ENCODE assay signal across 8 cellular contexts in the genomic region with DNA sequence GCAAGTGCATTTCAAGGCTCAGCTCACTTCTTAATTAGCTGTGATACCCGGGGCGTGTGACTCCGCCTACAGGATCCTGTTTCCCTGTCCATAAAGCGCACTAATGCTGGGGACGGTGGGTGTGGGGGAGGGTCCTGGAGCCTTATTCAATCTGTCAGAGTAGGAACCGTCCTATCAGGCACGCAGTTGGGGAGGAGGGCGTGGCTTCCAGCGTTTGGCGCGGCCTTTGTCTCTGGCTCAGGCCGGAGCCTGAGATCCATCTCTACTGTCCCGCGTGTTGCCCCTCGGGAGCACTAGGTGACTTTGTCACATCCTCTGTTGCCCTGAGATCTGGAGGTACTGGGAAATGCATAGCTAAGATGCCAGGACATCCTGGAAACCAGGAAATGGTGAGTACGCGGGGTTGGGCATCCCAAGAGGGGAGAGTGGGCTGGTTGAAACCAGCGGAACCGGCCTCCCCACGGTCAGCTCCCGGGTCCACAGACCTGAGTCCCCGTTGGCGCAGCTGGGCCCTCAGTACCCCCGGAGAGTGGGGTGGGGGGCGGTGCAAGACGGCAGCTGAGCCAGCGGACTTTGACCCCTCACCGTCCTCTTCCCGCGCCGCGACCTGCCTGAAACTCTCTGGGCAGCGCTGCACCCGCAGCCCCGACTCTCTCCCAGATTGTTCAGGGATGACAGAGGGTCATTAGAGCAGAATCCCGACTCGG.
DNase-seq lines count a peak whose midpoint lies in the region; ATAC-seq and TF ChIP-seq lines count a peak whose summit lies in the region.

No MANE protein-coding gene starts in this region.

- POLR2A ChIA-PET in CD4-positive, alpha-beta memory T cell (lab: Charles Lee; ENCODE audit: partially characterized antibody): no interaction called here

- H3K9me3 ChIP-seq in CD4-positive, alpha-beta memory T cell (ENCODE audit: control insufficient read depth in 1 of 2, low read length in 2 of 2): peaks cover 0 to under 1% of the 10 kb centered on the region in 2 donors
- no peaks in the 10 kb centered on the region for H3K9me3 ChIP-seq in hepatocyte (ENCODE audit: low read depth)

- no peak overlapping the region for H3K27ac ChIP-seq in CD4-positive, alpha-beta memory T cell (ENCODE audit: low read depth, low read length)
- H3K27ac ChIP-seq in hepatocyte: no peak overlapping the region

- H2AFZ ChIP-seq in hepatocyte: peak overlapping the region; percentile 89

- WGBS in hepatocyte (ENCODE audit: low lambda C conversion rate, missing lambda C conversion rate): 3% methylated on average over 31 of the region's 37 CpGs

- H3K9me2 ChIP-seq in hepatocyte (replicated peaks; ENCODE audit: insufficient read depth): no peaks in the 10 kb centered on the region

- peak overlapping the region in 1 of 2 donors; percentile 8 for H3K4me3 ChIP-seq in CD4-positive, alpha-beta memory T cell (ENCODE audit: low read length in 2 of 2)
- peak overlapping the region; percentile 40 for H3K4me3 ChIP-seq in hepatocyte
- peak overlapping the region; percentile 56 for H3K4me3 ChIP-seq in skeletal muscle cell (ENCODE audit: low read depth, low read length)

- H3K9me3 Mint-ChIP-seq in CD4-positive, alpha-beta memory T cell: peaks cover 0 to 17% (median 9%) of the 10 kb centered on the region in 8 donors
- H3K9me3 Mint-ChIP-seq in activated naive CD4-positive, alpha-beta T cell treated with anti-CD3 and anti-CD28 coated beads for 36 hours: no peaks in the 10 kb centered on the region

- peaks cover 12% of the 10 kb centered on the region for H3K4me1 ChIP-seq in CD4-positive, alpha-beta memory T cell (ENCODE audit: insufficient read depth, low read length)
- no peaks in the 10 kb centered on the region for H3K4me1 ChIP-seq in hepatocyte (ENCODE audit: insufficient read depth)

- peaks cover 4 to 16% (median 10%) of the 10 kb centered on the region in 4 donors for H3K4me1 Mint-ChIP-seq in CD4-positive, alpha-beta memory T cell
- H3K4me1 Mint-ChIP-seq in activated naive CD4-positive, alpha-beta T cell treated with anti-CD3 and anti-CD28 coated beads for 36 hours (ENCODE audit: low read depth): peaks cover 6% of the 10 kb centered on the region

- H3K4me2 ChIP-seq in hepatocyte: peak overlapping the region; percentile 97

- peaks cover 26 to 27% of the 10 kb centered on the region in 2 donors for H3K27me3 Mint-ChIP-seq in CD4-positive, alpha-beta memory T cell
- peaks cover 45% of the 10 kb centered on the region for H3K27me3 Mint-ChIP-seq in activated naive CD4-positive, alpha-beta T cell treated with anti-CD3 and anti-CD28 coated beads for 36 hours (ENCODE audit: low read depth)

- intact Hi-C loops in CD4-positive, alpha-beta memory T cell (cut with micrococcal nuclease): no loop called here
- intact Hi-C loops in activated naive CD4-positive, alpha-beta T cell treated with anti-CD3 and anti-CD28 coated beads for 36 hours (cut with micrococcal nuclease): no loop called here

- DNase-seq in CD4-positive, alpha-beta memory T cell: no peak
- DNase-seq in NCI-H524 treated with DMSO at 0.1 percent for 48 hours (lab: John Stamatoyannopoulos, UW) (peak; percentile 66), hepatocyte (ENCODE audit: low spot score) (peak; percentile 90), skeletal muscle cell (ENCODE audit: low read depth) (no peak), NCI-H226 (no peak)
- DNase-seq in activated naive CD4-positive, alpha-beta T cell treated with anti-CD3 and anti-CD28 coated beads for 36 hours: peak; percentile 64

- H3K36me3 Mint-ChIP-seq in CD4-positive, alpha-beta memory T cell: no peaks in the 10 kb centered on the region
- no peaks in the 10 kb centered on the region for H3K36me3 Mint-ChIP-seq in activated naive CD4-positive, alpha-beta T cell treated with anti-CD3 and anti-CD28 coated beads for 36 hours (ENCODE audit: low read depth)

- TF ChIP-seq POLR2A in GM19099 (IDR thresholded peaks at IDR 0.05; ENCODE audit: extremely low read depth, insufficient read length, low read depth): peak; percentile 52

- H3K4me3 Mint-ChIP-seq in CD4-positive, alpha-beta memory T cell: peak overlapping the region; percentile 52 to 89 (median 81)
- peak overlapping the region; percentile 70 for H3K4me3 Mint-ChIP-seq in activated naive CD4-positive, alpha-beta T cell treated with anti-CD3 and anti-CD28 coated beads for 36 hours

- peaks cover 7% of the 10 kb centered on the region for H3K79me2 ChIP-seq in hepatocyte

- H3K36me3 ChIP-seq in CD4-positive, alpha-beta memory T cell (ENCODE audit: insufficient read depth, low read length): no peaks in the 10 kb centered on the region
- H3K36me3 ChIP-seq in hepatocyte (replicated peaks; ENCODE audit: insufficient read depth, low read depth): no peaks in the 10 kb centered on the region

- peak; percentile 99 for ATAC-seq in HG03280 (IDR thresholded peaks at IDR 0.05; ENCODE audit: unreplicated experiment)

- no peak for TF ChIP-seq CTCF in hepatocyte (IDR thresholded peaks at IDR 0.05; ENCODE audit: poor library complexity)

- peaks cover 7% of the 10 kb centered on the region for H3K27me3 ChIP-seq in CD4-positive, alpha-beta memory T cell (ENCODE audit: insufficient read depth, low read length)
- no peaks in the 10 kb centered on the region for H3K27me3 ChIP-seq in hepatocyte

- CTCF ChIA-PET in CD4-positive, alpha-beta memory T cell (lab: Charles Lee; ENCODE audit: partially characterized antibody): no interaction called here
- CTCF ChIA-PET in activated naive CD4-positive, alpha-beta T cell treated with anti-CD3 and anti-CD28 coated beads for 36 hours (lab: Charles Lee): interaction anchor here (1.4 kb wide), 1 partner anchor 38 kb away, joined by 4 read pairs; no protein-coding TSS in a partner anchor

- H4K20me1 ChIP-seq in hepatocyte (ENCODE audit: insufficient read depth, poor library complexity, severe bottlenecking): no peaks in the 10 kb centered on the region

- H3K27ac Mint-ChIP-seq in CD4-positive, alpha-beta memory T cell: no peak overlapping the region
- no peak overlapping the region for H3K27ac Mint-ChIP-seq in activated naive CD4-positive, alpha-beta T cell treated with anti-CD3 and anti-CD28 coated beads for 36 hours

Comparison
In these comparisons a context has a peak if more than half of its experiments do, and no peak if none do; other contexts are left out.
1. DNase-seq: peak in NCI-H524 treated with DMSO at 0.1 percent for 48 hours (single experiment), activated naive CD4-positive, alpha-beta T cell treated with anti-CD3 and anti-CD28 coated beads for 36 hours (single experiment) and hepatocyte (single experiment); none in CD4-positive, alpha-beta memory T cell (0 of 5), skeletal muscle cell (single experiment) and NCI-H226 (single experiment).